ENCODE assay signal across 17 cellular contexts in genomic region chr12:25743679-25744078, GRCh38.
"Had no signal": no experiment of that assay in that cellular context is flagged by ENCODE, and none has a peak within 500 bp of the region (broad histone marks: within the 10 kb centered on the region; RNA-seq: fewer than 3 reads in every experiment).

No MANE protein-coding gene starts in this region.

- H3K4me3 ChIP-seq: cardiac muscle cell, lung, thyroid gland had no signal

- DNase-seq: activated CD4-positive, CD25-positive, alpha-beta regulatory T cell treated with anti-CD3 and anti-CD28 coated beads, Interleukin-2, amount 50 U/mL, for 72 hours; activated gamma-delta T cell; effector memory CD8-positive, alpha-beta T cell; head of caudate nucleus; nephron progenitor cell; stimulated activated CD8-positive, alpha-beta memory T cell treated with anti-CD3 and anti-CD28 coated beads, Interleukin-4, amount 100 ng/mL, for 48 hours; stimulated activated naive CD4-positive, alpha-beta T cell; thyroid gland had no signal

- H3K27ac ChIP-seq: cardiac muscle cell, thyroid gland, VCaP had no signal

- H3K36me3 ChIP-seq: cardiac muscle cell, thyroid gland had no signal

- H3K27me3 ChIP-seq: cardiac muscle cell, thyroid gland had no signal

- FAIRE-seq: frontal cortex, keratinocyte had no signal

- H3K9me3 Mint-ChIP-seq: activated naive CD4-positive, alpha-beta T cell treated with anti-CD3 and anti-CD28 coated beads, Interleukin-2, amount 50 U/mL, for 24 hours; effector memory CD8-positive, alpha-beta T cell had no signal

- H3K4me1 Mint-ChIP-seq: activated naive CD4-positive, alpha-beta T cell treated with anti-CD3 and anti-CD28 coated beads, Interleukin-2, amount 50 U/mL, for 24 hours had no signal

- H3K4me3 Mint-ChIP-seq: activated naive CD4-positive, alpha-beta T cell treated with anti-CD3 and anti-CD28 coated beads, Interleukin-2, amount 50 U/mL, for 24 hours; effector memory CD8-positive, alpha-beta T cell; mesothelial cell of epicardium; nephron progenitor cell; T-helper 1 cell treated with Interleukin-12 subunit alpha and Interleukin-12 subunit beta and Interleukin-4 antibody, amounts not matched to agents 30 μg/mL and 1 μg/mL, for 36 hours had no signal

- H3K27ac Mint-ChIP-seq: activated naive CD4-positive, alpha-beta T cell treated with anti-CD3 and anti-CD28 coated beads, Interleukin-2, amount 50 U/mL, for 24 hours; effector memory CD8-positive, alpha-beta T cell; mesothelial cell of epicardium; progenitor cell of endocrine pancreas; T-helper 1 cell treated with Interleukin-12 subunit alpha and Interleukin-12 subunit beta and Interleukin-4 antibody, amounts not matched to agents 30 μg/mL and 1 μg/mL, for 36 hours had no signal

- H3K27me3 Mint-ChIP-seq: activated naive CD4-positive, alpha-beta T cell treated with anti-CD3 and anti-CD28 coated beads, Interleukin-2, amount 50 U/mL, for 24 hours; effector memory CD8-positive, alpha-beta T cell; progenitor cell of endocrine pancreas had no signal

- H3K9me3 ChIP-seq: thyroid gland had no signal

- H3K4me1 ChIP-seq: thyroid gland had no signal

- H3K36me3 Mint-ChIP-seq: activated naive CD4-positive, alpha-beta T cell treated with anti-CD3 and anti-CD28 coated beads, Interleukin-2, amount 50 U/mL, for 24 hours; mesothelial cell of epicardium had no signal
